Comparison of ENCODE assay signal across 2 cellular contexts in genomic region chr2:209181984-209182383, GRCh38.
TF ChIP-seq lines count a peak whose summit lies in the region.

No MANE protein-coding gene starts in this region.

TF ChIP-seq in GM12878, 131 proteins besides CTCF, POLR2A, EP300 and RAD21:
- no peak for TF ChIP-seq SUPT20H (IDR thresholded peaks at IDR 0.05; ENCODE audit: borderline replicate concordance, control insufficient read depth, low read depth, low read length)
- no peak for TF ChIP-seq DPF2 (IDR thresholded peaks at IDR 0.05)
- no peak for TF ChIP-seq JUNB (IDR thresholded peaks at IDR 0.05)
- no peak for TF ChIP-seq KAT2A (conservative IDR thresholded peaks at IDR 0.05; ENCODE audit: control insufficient read depth, low read depth, low read length)
- TF ChIP-seq SIX5 (IDR thresholded peaks at IDR 0.05; ENCODE audit: low read depth, low read length, severe bottlenecking), result no peak

TF ChIP-seq in endothelial cell of umbilical vein, 7 proteins besides CTCF, POLR2A, EP300 and RAD21:
- no peak for TF ChIP-seq MAX (IDR thresholded peaks at IDR 0.05; ENCODE audit: insufficient read depth, insufficient read length)
TF ChIP-seq in endothelial cell of umbilical vein: peak in this region for 0.
